ENCODE assay signal across 20 cellular contexts in the genomic region with DNA sequence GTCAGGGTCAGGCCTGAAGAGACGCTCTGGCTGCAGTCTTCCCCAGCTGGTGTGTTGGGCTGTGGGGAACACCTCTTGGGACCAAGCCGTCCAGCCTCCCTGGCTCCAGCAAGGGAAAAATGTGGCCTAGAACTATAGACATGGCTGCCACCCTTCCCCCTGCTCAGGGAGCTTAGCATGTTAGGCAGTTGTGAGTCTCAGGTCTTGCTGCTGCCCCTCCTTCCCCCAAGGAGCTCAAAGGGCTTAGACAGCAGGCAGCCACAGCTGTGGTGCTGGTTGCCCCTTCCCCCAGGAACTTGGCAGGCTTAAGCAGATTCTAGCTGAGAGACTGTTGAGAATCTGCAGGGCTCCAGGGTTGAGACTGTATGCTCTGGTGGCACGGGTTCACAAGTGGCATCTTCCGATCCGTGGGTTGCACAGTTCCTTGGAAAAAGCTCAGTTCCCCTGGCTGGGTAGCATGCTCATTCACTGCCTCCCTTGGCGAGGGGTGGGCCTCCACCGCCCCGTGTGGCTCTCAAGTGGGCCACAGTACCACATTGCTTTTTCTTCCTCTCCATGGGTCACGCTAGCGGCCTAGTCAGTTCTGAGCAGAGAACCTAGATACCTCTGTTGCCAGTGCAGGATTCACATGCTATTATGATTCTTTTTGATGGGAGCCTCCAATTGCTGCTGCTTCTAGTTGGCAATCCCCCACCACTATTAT.
"Had no signal": no experiment of that assay in that cellular context is flagged by ENCODE, and none has a peak within 500 bp of the region (broad histone marks: within the 10 kb centered on the region; RNA-seq: fewer than 3 reads in every experiment).

No MANE protein-coding gene starts in this region.

- H3K36me3 ChIP-seq: heart left ventricle, thoracic aorta, transverse colon had no signal

- H3K4me3 ChIP-seq: coronary artery, heart left ventricle, thoracic aorta, transverse colon had no signal

- H3K4me1 Mint-ChIP-seq: naive B cell; nephron; stimulated activated naive B cell treated with anti-CD40 and anti-IgM and Interleukin-4, amounts not matched to agents 10 μg/mL and 1 μg/mL and 100 μg/mL, for 72 hours; stimulated activated naive CD8-positive, alpha-beta T cell treated with anti-CD3 and anti-CD28 coated beads, Interleukin-15, amount 100 ng/mL, for 72 hours had no signal

- H3K27me3 ChIP-seq: heart left ventricle, transverse colon had no signal

- FAIRE-seq: endometrium, frontal cortex, islet of Langerhans had no signal

- H3K4me1 ChIP-seq: heart left ventricle, transverse colon had no signal

- H3K27ac ChIP-seq: coronary artery, heart left ventricle, thoracic aorta, transverse colon had no signal

- H3K27ac Mint-ChIP-seq: naive B cell; nephron; stimulated activated naive B cell treated with anti-CD40 and anti-IgM and Interleukin-4, amounts not matched to agents 10 μg/mL and 1 μg/mL and 100 μg/mL, for 72 hours; stimulated activated naive CD8-positive, alpha-beta T cell treated with anti-CD3 and anti-CD28 coated beads, Interleukin-15, amount 100 ng/mL, for 72 hours had no signal

- DNase-seq: effector CD4-positive, alpha-beta T cell; hippocampal formation; kidney glomerular epithelial cell; mesendoderm; naive B cell; stimulated activated CD4-positive, alpha-beta T cell treated with anti-CD3 and anti-CD28 coated beads, Interleukin-2, amount 100 ng/mL, for 24 hours; stimulated activated CD4-positive, alpha-beta T cell treated with anti-CD3 and anti-CD28 coated beads, Interleukin-4, amount 100 ng/mL, for 4 hours; stimulated activated naive B cell treated with anti-CD40 and anti-IgM and Interleukin-4, amounts not matched to agents 10 μg/mL and 1 μg/mL and 100 μg/mL, for 72 hours; stimulated activated naive CD8-positive, alpha-beta T cell treated with anti-CD3 and anti-CD28 coated beads, Interleukin-15, amount 100 ng/mL, for 72 hours; substantia nigra; transverse colon had no signal

- H3K27me3 Mint-ChIP-seq: naive B cell; stimulated activated naive B cell treated with anti-CD40 and anti-IgM and Interleukin-4, amounts not matched to agents 10 μg/mL and 1 μg/mL and 100 μg/mL, for 72 hours; stimulated activated naive CD8-positive, alpha-beta T cell treated with anti-CD3 and anti-CD28 coated beads, Interleukin-15, amount 100 ng/mL, for 72 hours had no signal

- ATAC-seq: esophagus mucosa; heart left ventricle; sciatic nerve; stimulated activated naive B cell treated with anti-CD40 and anti-IgM and Interleukin-4, amounts not matched to agents 10 μg/mL and 1 μg/mL and 100 μg/mL, for 72 hours; stimulated activated naive CD8-positive, alpha-beta T cell treated with anti-CD3 and anti-CD28 coated beads, Interleukin-15, amount 100 ng/mL, for 72 hours had no signal

- H3K4me3 Mint-ChIP-seq: naive B cell; nephron; stimulated activated naive B cell treated with anti-CD40 and anti-IgM and Interleukin-4, amounts not matched to agents 10 μg/mL and 1 μg/mL and 100 μg/mL, for 72 hours; stimulated activated naive CD8-positive, alpha-beta T cell treated with anti-CD3 and anti-CD28 coated beads, Interleukin-15, amount 100 ng/mL, for 72 hours had no signal

- H3K36me3 Mint-ChIP-seq: naive B cell; stimulated activated naive B cell treated with anti-CD40 and anti-IgM and Interleukin-4, amounts not matched to agents 10 μg/mL and 1 μg/mL and 100 μg/mL, for 72 hours had no signal
